In genomic region chr1:11478571-11479374, GRCh38 we compare ENCODE assay signal across 1 cellular context.
A peak's percentile ranks its signal among the peaks of the same experiment; 100 is the strongest.
TF ChIP-seq lines count a peak whose summit lies in the region.

A gene with protein sequence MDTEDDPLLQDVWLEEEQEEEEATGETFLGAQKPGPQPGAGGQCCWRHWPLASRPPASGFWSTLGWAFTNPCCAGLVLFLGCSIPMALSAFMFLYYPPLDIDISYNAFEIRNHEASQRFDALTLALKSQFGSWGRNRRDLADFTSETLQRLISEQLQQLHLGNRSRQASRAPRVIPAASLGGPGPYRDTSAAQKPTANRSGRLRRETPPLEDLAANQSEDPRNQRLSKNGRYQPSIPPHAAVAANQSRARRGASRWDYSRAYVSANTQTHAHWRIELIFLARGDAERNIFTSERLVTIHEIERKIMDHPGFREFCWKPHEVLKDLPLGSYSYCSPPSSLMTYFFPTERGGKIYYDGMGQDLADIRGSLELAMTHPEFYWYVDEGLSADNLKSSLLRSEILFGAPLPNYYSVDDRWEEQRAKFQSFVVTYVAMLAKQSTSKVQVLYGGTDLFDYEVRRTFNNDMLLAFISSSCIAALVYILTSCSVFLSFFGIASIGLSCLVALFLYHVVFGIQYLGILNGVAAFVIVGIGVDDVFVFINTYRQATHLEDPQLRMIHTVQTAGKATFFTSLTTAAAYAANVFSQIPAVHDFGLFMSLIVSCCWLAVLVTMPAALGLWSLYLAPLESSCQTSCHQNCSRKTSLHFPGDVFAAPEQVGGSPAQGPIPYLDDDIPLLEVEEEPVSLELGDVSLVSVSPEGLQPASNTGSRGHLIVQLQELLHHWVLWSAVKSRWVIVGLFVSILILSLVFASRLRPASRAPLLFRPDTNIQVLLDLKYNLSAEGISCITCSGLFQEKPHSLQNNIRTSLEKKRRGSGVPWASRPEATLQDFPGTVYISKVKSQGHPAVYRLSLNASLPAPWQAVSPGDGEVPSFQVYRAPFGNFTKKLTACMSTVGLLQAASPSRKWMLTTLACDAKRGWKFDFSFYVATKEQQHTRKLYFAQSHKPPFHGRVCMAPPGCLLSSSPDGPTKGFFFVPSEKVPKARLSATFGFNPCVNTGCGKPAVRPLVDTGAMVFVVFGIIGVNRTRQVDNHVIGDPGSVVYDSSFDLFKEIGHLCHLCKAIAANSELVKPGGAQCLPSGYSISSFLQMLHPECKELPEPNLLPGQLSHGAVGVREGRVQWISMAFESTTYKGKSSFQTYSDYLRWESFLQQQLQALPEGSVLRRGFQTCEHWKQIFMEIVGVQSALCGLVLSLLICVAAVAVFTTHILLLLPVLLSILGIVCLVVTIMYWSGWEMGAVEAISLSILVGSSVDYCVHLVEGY (N-terminal part only) (plus strand): TSS chr1:11479155. CDS start chr1:11500993, 21,838 bp downstream.

TF ChIP-seq in GM12878, 131 proteins besides CTCF, POLR2A, EP300 and RAD21 (continued from another document and continues in another):
- TF ChIP-seq SMC3 (IDR thresholded peaks at IDR 0.05; ENCODE audit: borderline replicate concordance, low read length) (peak; percentile 43; the same call in 1 of the 2 replicates), IRF5 (IDR thresholded peaks at IDR 0.05; ENCODE audit: borderline replicate concordance) (no peak), MYB (IDR thresholded peaks at IDR 0.05; ENCODE audit: borderline replicate concordance, low read depth, low read length) (no peak), CBX3 (IDR thresholded peaks at IDR 0.05; ENCODE audit: borderline replicate concordance, low read depth) (no peak), EGR1 (IDR thresholded peaks at IDR 0.05; ENCODE audit: borderline replicate concordance in 1 of 2, low read depth in 2 of 2, low read length in 2 of 2) (peak in 1 of 2 experiments; percentile 39; a peak in 1 of 3 replicates), PRDM15 (CRISPR knock-in tag; IDR thresholded peaks at IDR 0.05) (no peak), IKZF1 (conservative IDR thresholded peaks at IDR 0.05) (peak; percentile 78), HDAC2 (IDR thresholded peaks at IDR 0.05) (no peak), CHD1 (IDR thresholded peaks at IDR 0.05; ENCODE audit: low read depth, low read length) (peak; percentile 97), FOXK2 (IDR thresholded peaks at IDR 0.05) (peak; percentile 96), E4F1 (IDR thresholded peaks at IDR 0.05; ENCODE audit: borderline replicate concordance, partially characterized antibody) (peak; percentile 74), SMAD5 (IDR thresholded peaks at IDR 0.05; ENCODE audit: low read depth) (no peak), HDGF (IDR thresholded peaks at IDR 0.05) (no peak), ASH2L (IDR thresholded peaks at IDR 0.05; ENCODE audit: borderline replicate concordance, low read depth) (no peak), ESRRA (IDR thresholded peaks at IDR 0.05; ENCODE audit: low read length) (no peak), SUZ12 (IDR thresholded peaks at IDR 0.05; ENCODE audit: unreplicated experiment) (no peak), RB1 (IDR thresholded peaks at IDR 0.05; ENCODE audit: borderline replicate concordance) (peak; percentile 88; the same call in 1 of the 2 replicates), TCF3 (IDR thresholded peaks at IDR 0.05; ENCODE audit: borderline replicate concordance, insufficient read depth, low read depth, low read length) (0 out of 2 replicates have a peak, but pooled peaks have one; percentile 11), MTA3 (IDR thresholded peaks at IDR 0.05; ENCODE audit: borderline replicate concordance, low read length) (no peak), ATF7 (IDR thresholded peaks at IDR 0.05; ENCODE audit: low read depth) (peak; percentile 73), TAF1 (IDR thresholded peaks at IDR 0.05; ENCODE audit: borderline replicate concordance, low read depth, low read length) (peak; percentile 22; the same call in 1 of the 2 replicates), SP1 (IDR thresholded peaks at IDR 0.05; ENCODE audit: low read depth, low read length) (peak; percentile 75), RUNX3 (IDR thresholded peaks at IDR 0.05; ENCODE audit: low read length) (peak; percentile 25; the same call in 1 of the 2 replicates), SIX5 (IDR thresholded peaks at IDR 0.05; ENCODE audit: low read depth, low read length, severe bottlenecking) (no peak), KLF5 (IDR thresholded peaks at IDR 0.05; ENCODE audit: partially characterized antibody) (peak; percentile 99), SMAD1 (IDR thresholded peaks at IDR 0.05; ENCODE audit: low read depth, partially characterized antibody) (no peak), NR2F1 (conservative IDR thresholded peaks at IDR 0.05) (peak; percentile 75), CREB1 (IDR thresholded peaks at IDR 0.05; ENCODE audit: low read depth) (no peak), POLR2AphosphoS5 (IDR thresholded peaks at IDR 0.05; ENCODE audit: low read length) (0 out of 2 replicates have a peak, but pooled peaks have one; percentile 32), ZBED1 (IDR thresholded peaks at IDR 0.05; ENCODE audit: borderline replicate concordance) (no peak), ZNF207 (IDR thresholded peaks at IDR 0.05; ENCODE audit: borderline replicate concordance) (peak; percentile 95), ZNF592 (IDR thresholded peaks at IDR 0.05) (0 out of 2 replicates have a peak, but pooled peaks have one; percentile 55), SREBF1 (IDR thresholded peaks at IDR 0.05; ENCODE audit: low read length) (peak; percentile 93), BACH1 (IDR thresholded peaks at IDR 0.05; ENCODE audit: borderline replicate concordance) (peak; percentile 72; the same call in 1 of the 2 replicates), STAT1 (conservative IDR thresholded peaks at IDR 0.05) (peak; percentile 97), ZSCAN29 (IDR thresholded peaks at IDR 0.05) (peak; percentile 56; the same call in 1 of the 2 replicates), MEF2A (IDR thresholded peaks at IDR 0.05; ENCODE audit: insufficient read depth, low read depth, low read length) (no peak)
- TF ChIP-seq, protein P1, sequence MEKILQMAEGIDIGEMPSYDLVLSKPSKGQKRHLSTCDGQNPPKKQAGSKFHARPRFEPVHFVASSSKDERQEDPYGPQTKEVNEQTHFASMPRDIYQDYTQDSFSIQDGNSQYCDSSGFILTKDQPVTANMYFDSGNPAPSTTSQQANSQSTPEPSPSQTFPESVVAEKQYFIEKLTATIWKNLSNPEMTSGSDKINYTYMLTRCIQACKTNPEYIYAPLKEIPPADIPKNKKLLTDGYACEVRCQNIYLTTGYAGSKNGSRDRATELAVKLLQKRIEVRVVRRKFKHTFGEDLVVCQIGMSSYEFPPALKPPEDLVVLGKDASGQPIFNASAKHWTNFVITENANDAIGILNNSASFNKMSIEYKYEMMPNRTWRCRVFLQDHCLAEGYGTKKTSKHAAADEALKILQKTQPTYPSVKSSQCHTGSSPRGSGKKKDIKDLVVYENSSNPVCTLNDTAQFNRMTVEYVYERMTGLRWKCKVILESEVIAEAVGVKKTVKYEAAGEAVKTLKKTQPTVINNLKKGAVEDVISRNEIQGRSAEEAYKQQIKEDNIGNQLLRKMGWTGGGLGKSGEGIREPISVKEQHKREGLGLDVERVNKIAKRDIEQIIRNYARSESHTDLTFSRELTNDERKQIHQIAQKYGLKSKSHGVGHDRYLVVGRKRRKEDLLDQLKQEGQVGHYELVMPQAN (conservative IDR thresholded peaks at IDR 0.05) = 0 out of 2 replicates have a peak, but pooled peaks have one; percentile 30
- TF ChIP-seq, protein P2, sequence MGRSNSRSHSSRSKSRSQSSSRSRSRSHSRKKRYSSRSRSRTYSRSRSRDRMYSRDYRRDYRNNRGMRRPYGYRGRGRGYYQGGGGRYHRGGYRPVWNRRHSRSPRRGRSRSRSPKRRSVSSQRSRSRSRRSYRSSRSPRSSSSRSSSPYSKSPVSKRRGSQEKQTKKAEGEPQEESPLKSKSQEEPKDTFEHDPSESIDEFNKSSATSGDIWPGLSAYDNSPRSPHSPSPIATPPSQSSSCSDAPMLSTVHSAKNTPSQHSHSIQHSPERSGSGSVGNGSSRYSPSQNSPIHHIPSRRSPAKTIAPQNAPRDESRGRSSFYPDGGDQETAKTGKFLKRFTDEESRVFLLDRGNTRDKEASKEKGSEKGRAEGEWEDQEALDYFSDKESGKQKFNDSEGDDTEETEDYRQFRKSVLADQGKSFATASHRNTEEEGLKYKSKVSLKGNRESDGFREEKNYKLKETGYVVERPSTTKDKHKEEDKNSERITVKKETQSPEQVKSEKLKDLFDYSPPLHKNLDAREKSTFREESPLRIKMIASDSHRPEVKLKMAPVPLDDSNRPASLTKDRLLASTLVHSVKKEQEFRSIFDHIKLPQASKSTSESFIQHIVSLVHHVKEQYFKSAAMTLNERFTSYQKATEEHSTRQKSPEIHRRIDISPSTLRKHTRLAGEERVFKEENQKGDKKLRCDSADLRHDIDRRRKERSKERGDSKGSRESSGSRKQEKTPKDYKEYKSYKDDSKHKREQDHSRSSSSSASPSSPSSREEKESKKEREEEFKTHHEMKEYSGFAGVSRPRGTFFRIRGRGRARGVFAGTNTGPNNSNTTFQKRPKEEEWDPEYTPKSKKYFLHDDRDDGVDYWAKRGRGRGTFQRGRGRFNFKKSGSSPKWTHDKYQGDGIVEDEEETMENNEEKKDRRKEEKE (IDR thresholded peaks at IDR 0.05) = peak; percentile 97
